ENCODE assay signal across 6 cellular contexts in genomic region chr13:46283912-46284513, GRCh38.
DNase-seq lines count a peak whose midpoint lies in the region; ATAC-seq, FAIRE-seq and TF ChIP-seq lines count a peak whose summit lies in the region.
"Not testable (repeated sequence)": the region's sequence is repeated elsewhere in the genome, so short reads cannot be mapped to it uniquely, and the experiment has no call there.

No MANE protein-coding gene starts in this region.

- H2AFZ ChIP-seq in DND-41 (ENCODE audit: low read depth, low read length) = 0 out of 2 replicates have a peak overlapping the region, but pooled peaks have one; percentile 19
- H2AFZ ChIP-seq in K562 (ENCODE audit: low read depth, low read length) = peak overlapping the region; percentile 90
- not testable (repeated sequence) for H2AFZ ChIP-seq in trophoblast cell (ENCODE audit: insufficient read depth, low read length, poor library complexity)

- POLR2A ChIA-PET in K562 (lab: Yijun Ruan, JAX) = interaction anchor here (0.6 kb wide), 1 partner anchor 236 kb away, joined by 4 read pairs; no protein-coding TSS in a partner anchor

- not testable (repeated sequence) for TF ChIP-seq CTCF in DND-41 (IDR thresholded peaks at IDR 0.05; ENCODE audit: borderline replicate concordance, extremely low read depth, low read length, poor library complexity, severe bottlenecking); K562 (IDR thresholded peaks at IDR 0.05 in 2 of 3, conservative IDR thresholded peaks at IDR 0.05 in 1 of 3; ENCODE audit: insufficient read depth in 2 of 3, low read depth in 1 of 3, low read length in 3 of 3); endodermal cell (conservative IDR thresholded peaks at IDR 0.05); glutamatergic neuron (IDR thresholded peaks at IDR 0.05; ENCODE audit: partially characterized antibody, unreplicated experiment)

- intact Hi-C loops in K562 (cut with micrococcal nuclease) = not testable (repeated sequence)

- H3K4me3 Mint-ChIP-seq in endodermal cell = not testable (repeated sequence)
- peak overlapping the region; percentile 52 for H3K4me3 Mint-ChIP-seq in glutamatergic neuron (ENCODE audit: unreplicated experiment)

- H2BK5ac ChIP-seq in mesendoderm (ENCODE audit: low read length) = not testable (repeated sequence)
- peak overlapping the region; percentile 81 for H2BK5ac ChIP-seq in trophoblast cell (ENCODE audit: low read depth, low read length, poor library complexity)

- not testable (repeated sequence) for H3K9me3 Mint-ChIP-seq in endodermal cell; glutamatergic neuron (ENCODE audit: unreplicated experiment)

- not testable (repeated sequence) for H4K8ac ChIP-seq in mesendoderm (ENCODE audit: low read depth, low read length); trophoblast cell (ENCODE audit: low read depth, low read length)

- not testable (repeated sequence) for H3K27me3 ChIP-seq in DND-41 (ENCODE audit: insufficient read depth, low read length, poor library complexity); K562 (ENCODE audit: control insufficient read depth in 2 of 2, insufficient read depth in 2 of 2, low read length in 2 of 2); endodermal cell (ENCODE audit: control insufficient read depth, insufficient read depth, low read length, poor library complexity, severe bottlenecking); mesendoderm (ENCODE audit: insufficient read depth, low read length, poor library complexity); trophoblast cell (ENCODE audit: insufficient read depth, low read length)

- not testable (repeated sequence) for H3K4me3 ChIP-seq in DND-41 (ENCODE audit: low read depth in 1 of 2, low read length in 2 of 2); K562; endodermal cell (ENCODE audit: low read length); mesendoderm (ENCODE audit: low read length); trophoblast cell (ENCODE audit: low read depth, low read length)

- not testable (repeated sequence) for H3K36me3 ChIP-seq in DND-41 (ENCODE audit: insufficient read depth, low read length); K562 (ENCODE audit: control insufficient read depth, insufficient read depth, low read length); endodermal cell (ENCODE audit: control insufficient read depth, insufficient read depth, low read length); mesendoderm (ENCODE audit: control insufficient read depth, insufficient read depth, low read length); trophoblast cell (ENCODE audit: control insufficient read depth in 1 of 2, insufficient read depth in 2 of 2, low read length in 2 of 2)

- H3K9me1 ChIP-seq in K562 (ENCODE audit: control insufficient read depth, insufficient read depth, low read length) = not testable (repeated sequence)

- TF ChIP-seq RAD21 in K562 (CRISPR knock-in tag; conservative IDR thresholded peaks at IDR 0.05 in 1 of 2, IDR thresholded peaks at IDR 0.05 in 1 of 2) = not testable (repeated sequence)

- in situ Hi-C loops in K562 (cut with MboI) = not testable (repeated sequence)

- not testable (repeated sequence) for H3K4ac ChIP-seq in mesendoderm (ENCODE audit: low read depth, low read length); trophoblast cell (ENCODE audit: low read depth, low read length)

- BruUV-seq in K562 (replicated peaks; lab: Mats Ljungman, UMichigan) = not testable (repeated sequence)

- DNase-seq in DND-41, endodermal cell, glutamatergic neuron, mesendoderm, trophoblast cell: not testable (repeated sequence)
- DNase-seq in K562 (ENCODE audit: extremely low read depth in 1 of 4, low spot score in 3 of 4) = peak in 1 of 4 experiments; percentile 47

- H2BK120ac ChIP-seq in mesendoderm (ENCODE audit: low read depth, low read length) = not testable (repeated sequence)
- peak overlapping the region; percentile 70 for H2BK120ac ChIP-seq in trophoblast cell (ENCODE audit: insufficient read depth, low read length, poor library complexity)

- H3K79me1 ChIP-seq in mesendoderm (ENCODE audit: low read length) = not testable (repeated sequence)
- H3K79me1 ChIP-seq in trophoblast cell (ENCODE audit: low read length) = peaks cover 20% of the 10 kb centered on the region

- H3K56ac ChIP-seq in mesendoderm (ENCODE audit: low read length) = peak overlapping the region; percentile 54

- H4K12ac ChIP-seq in trophoblast cell (ENCODE audit: low read depth, low read length) = not testable (repeated sequence)

- H3K79me2 ChIP-seq in DND-41 (ENCODE audit: insufficient read depth, low read length); K562 (ENCODE audit: control insufficient read depth, insufficient read depth, low read length); mesendoderm (ENCODE audit: control insufficient read depth, insufficient read depth, low read length); trophoblast cell (ENCODE audit: control insufficient read depth, insufficient read depth, low read length, poor library complexity): not testable (repeated sequence)

- FAIRE-seq in K562 (lab: Jason Lieb, UNC) = peak; percentile 67

- peaks cover 30% of the 10 kb centered on the region for H3K4me1 Mint-ChIP-seq in endodermal cell
- H3K4me1 Mint-ChIP-seq in glutamatergic neuron (ENCODE audit: low read depth, unreplicated experiment) = peaks cover 15% of the 10 kb centered on the region

- CTCF ChIA-PET in K562 (lab: Yijun Ruan, JAX; ENCODE audit: low intra/inter-chr PET ratio) = not testable (repeated sequence)

- not testable (repeated sequence) for H3K9me3 ChIP-seq in DND-41 (ENCODE audit: insufficient read depth, low read length, severe bottlenecking); K562 (replicated peaks; ENCODE audit: control insufficient read depth, insufficient read depth, low read depth, low read length); endodermal cell (ENCODE audit: control insufficient read depth, low read length); trophoblast cell (ENCODE audit: insufficient read depth, low read depth, low read length)

- not testable (repeated sequence) for H3K14ac ChIP-seq in trophoblast cell (ENCODE audit: low read length)

- not testable (repeated sequence) for H3K27me3 Mint-ChIP-seq in endodermal cell (ENCODE audit: insufficient read depth); glutamatergic neuron (ENCODE audit: unreplicated experiment)

- H3K23ac ChIP-seq in mesendoderm (ENCODE audit: low read length); trophoblast cell (ENCODE audit: low read length): not testable (repeated sequence)

- not testable (repeated sequence) for H3K4me1 ChIP-seq in DND-41 (ENCODE audit: insufficient read depth, low read length); endodermal cell (ENCODE audit: control insufficient read depth, insufficient read depth, low read length); mesendoderm (ENCODE audit: control insufficient read depth, low read depth, low read length); trophoblast cell (ENCODE audit: control insufficient read depth in 1 of 2, insufficient read depth in 2 of 2, low read length in 2 of 2)
- peaks cover 2 to 34% of the 10 kb centered on the region in 2 experiments; a peak in 4 of 5 replicates for H3K4me1 ChIP-seq in K562 (replicated peaks in 1 of 2; ENCODE audit: control insufficient read depth in 2 of 2, insufficient read depth in 2 of 2, low read length in 2 of 2)

- WGBS in K562 (ENCODE audit: insufficient coverage, low coverage, missing lambda C conversion rate) = 3% methylated on average over 6 of the region's 11 CpGs
- WGBS in endodermal cell (ENCODE audit: insufficient coverage in 1 of 2, insufficient read length in 1 of 2), 2 experiments = 87 to 94% methylated on average over 5 to 9 of the region's 11 CpGs
- WGBS in mesendoderm (ENCODE audit: extremely low coverage, insufficient coverage, low lambda C conversion rate) = no CpG with 5 or more reads among the region's 11 CpGs
- no CpG with 5 or more reads among the region's 11 CpGs for WGBS in trophoblast cell (ENCODE audit: extremely low coverage, insufficient coverage, insufficient read length)

- H2BK12ac ChIP-seq in trophoblast cell (ENCODE audit: low read length) = peak overlapping the region; percentile 95

- not testable (repeated sequence) for ATAC-seq in DND-41 (ENCODE audit: insufficient read depth, low read depth)
- ATAC-seq in K562 = peak; percentile 50

- peak overlapping the region; percentile 16 for H4K91ac ChIP-seq in trophoblast cell (ENCODE audit: low read depth, low read length)

- not testable (repeated sequence) for H3K27ac ChIP-seq in DND-41 (ENCODE audit: low read length); endodermal cell (ENCODE audit: low read depth, low read length); mesendoderm (ENCODE audit: low read depth, low read length)
- H3K27ac ChIP-seq in K562 (ENCODE audit: extremely low read depth, low read depth, low read length) (peak overlapping the region; percentile 73), trophoblast cell (ENCODE audit: low read depth, low read length) (peak overlapping the region; percentile 45)

- H2AK5ac ChIP-seq in mesendoderm (ENCODE audit: low read length) = not testable (repeated sequence)
- H2AK5ac ChIP-seq in trophoblast cell (ENCODE audit: low read length) = peak overlapping the region; percentile 39

- not testable (repeated sequence) for H3K4me2 ChIP-seq in DND-41 (ENCODE audit: insufficient read depth, low read length); mesendoderm (ENCODE audit: low read length); trophoblast cell (ENCODE audit: low read length)
- H3K4me2 ChIP-seq in K562 (ENCODE audit: insufficient read depth, low read length) = 0 out of 2 replicates have a peak overlapping the region, but pooled peaks have one; percentile 53

- TF ChIP-seq POLR2A in K562 (conservative IDR thresholded peaks at IDR 0.05) = not testable (repeated sequence)

- H3K9ac ChIP-seq in DND-41 (ENCODE audit: low read depth, low read length); endodermal cell (ENCODE audit: extremely low read depth, low read length, poor library complexity, severe bottlenecking); mesendoderm (ENCODE audit: low read length); trophoblast cell (ENCODE audit: low read length): not testable (repeated sequence)
- peak overlapping the region in 1 of 2 experiments; percentile 48; a peak in 1 of 4 replicates for H3K9ac ChIP-seq in K562 (ENCODE audit: insufficient read depth in 1 of 2, low read depth in 2 of 2, low read length in 2 of 2)

- not testable (repeated sequence) for H4K20me1 ChIP-seq in DND-41 (ENCODE audit: insufficient read depth, low read length); K562 (replicated peaks; ENCODE audit: control insufficient read depth, insufficient read depth, low read length)

- H3K27ac Mint-ChIP-seq in endodermal cell (peak overlapping the region; percentile 75), glutamatergic neuron (ENCODE audit: unreplicated experiment) (peak overlapping the region; percentile 91)

- H2BK15ac ChIP-seq in mesendoderm (replicated peaks; ENCODE audit: low read depth) = not testable (repeated sequence)

- H4K5ac ChIP-seq in mesendoderm (ENCODE audit: low read length) = not testable (repeated sequence)

- H3K36me3 Mint-ChIP-seq in endodermal cell (ENCODE audit: low read depth); glutamatergic neuron (ENCODE audit: unreplicated experiment): not testable (repeated sequence)

- not testable (repeated sequence) for TF ChIP-seq EP300 in K562 (IDR thresholded peaks at IDR 0.05; ENCODE audit: low read length)

- H3K18ac ChIP-seq in mesendoderm (ENCODE audit: low read length); trophoblast cell (ENCODE audit: low read length): not testable (repeated sequence)
